Comparison of ENCODE assay signal across 6 cellular contexts in genomic region chr5:51625224-51625968, GRCh38.
"Had no signal": no experiment of that assay in that cellular context is flagged by ENCODE, and none has a peak within 500 bp of the region (broad histone marks: within the 10 kb centered on the region; RNA-seq: fewer than 3 reads in every experiment).

No MANE protein-coding gene starts in this region.

- ATAC-seq: K562 had no signal

- H3K27ac ChIP-seq: HL-60 had no signal

- DNase-seq: IMR-90, KBM-7, KG1 had no signal

- H3K4me3 ChIP-seq: K562 had no signal

- FAIRE-seq: HTR-8/SVneo, K562 had no signal
